ENCODE assay signal across 14 cellular contexts in the genomic region with DNA sequence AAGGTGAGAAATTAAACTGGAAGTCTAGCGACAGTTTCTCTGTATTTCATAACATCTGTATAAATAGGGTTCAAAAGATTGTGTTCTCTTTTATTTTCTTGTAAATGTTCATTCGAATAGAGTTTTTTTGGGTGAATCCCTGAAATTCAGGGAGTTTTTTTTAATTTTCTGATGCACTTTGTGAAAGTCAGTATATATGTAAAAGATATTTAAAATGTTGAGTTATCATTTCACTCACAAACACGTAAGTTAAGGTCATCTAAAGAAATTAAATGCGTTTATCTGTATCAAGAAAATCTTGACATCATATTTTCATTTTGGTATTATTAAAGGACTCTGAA. TPM values are rescaled to one million over a fixed set of nuclear protein-coding genes. Genes with fewer than 3 reads are reported as not detected.
DNase-seq lines count a peak whose midpoint lies in the region; ATAC-seq and TF ChIP-seq lines count a peak whose summit lies in the region.
"Had no signal": no experiment of that assay in that cellular context is flagged by ENCODE, and none has a peak within 500 bp of the region (broad histone marks: within the 10 kb centered on the region; RNA-seq: fewer than 3 reads in every experiment).

No MANE protein-coding gene starts in this region.

- DNase-seq in activated CD4-positive, alpha-beta T cell treated with anti-CD3 and anti-CD28 coated beads, Interleukin-2, amount 10 ng/mL, durations not matched to agents 7 days and 5 days: no peak
- no peak for DNase-seq in activated CD4-positive, alpha-beta T cell treated with anti-CD3 and anti-CD28 coated beads for 1 hour
- DNase-seq in neural progenitor cell (ENCODE audit: low spot score) (no peak), SKM-1 treated with dmso at 0.1 percent for 144 hours (lab: John Stamatoyannopoulos, UW; ENCODE audit: unreplicated experiment) (no peak), SK-N-DZ (ENCODE audit: low spot score) (no peak)
- DNase-seq: HFFc6 had no signal

- H3K27ac Mint-ChIP-seq in activated CD4-positive, alpha-beta T cell treated with anti-CD3 and anti-CD28 coated beads, Interleukin-2, amount 10 ng/mL, durations not matched to agents 7 days and 5 days: no peak overlapping the region
- H3K27ac Mint-ChIP-seq in IgD-negative memory B cell (peak overlapping the region; percentile 94 to 99 (median 95)), brain (peak overlapping the region in 3 of 5 experiments; percentile 79 to 96 (median 96)), neural progenitor cell (no peak overlapping the region)
- H3K27ac Mint-ChIP-seq: HFFc6 had no signal

- peaks cover 100% of the 10 kb centered on the region for H3K27me3 ChIP-seq in neural progenitor cell

- H3K4me1 ChIP-seq in neural progenitor cell: peaks cover 47% of the 10 kb centered on the region

- peak overlapping the region; percentile 51 for H3K4me3 ChIP-seq in neural progenitor cell

- H3K9me3 ChIP-seq in neural progenitor cell (ENCODE audit: low read depth): no peaks in the 10 kb centered on the region
- H3K9me3 ChIP-seq: ascending aorta, vagina had no signal

- POLR2A ChIA-PET in activated CD4-positive, alpha-beta T cell treated with anti-CD3 and anti-CD28 coated beads, Interleukin-2, amount 10 ng/mL, durations not matched to agents 7 days and 5 days (lab: Charles Lee): no interaction called here

- peaks cover 42% of the 10 kb centered on the region for H3K4me1 Mint-ChIP-seq in activated CD4-positive, alpha-beta T cell treated with anti-CD3 and anti-CD28 coated beads, Interleukin-2, amount 10 ng/mL, durations not matched to agents 7 days and 5 days
- peaks cover 11 to 23% (median 14%) of the 10 kb centered on the region in 3 donors for H3K4me1 Mint-ChIP-seq in IgD-negative memory B cell
- peaks cover 55% of the 10 kb centered on the region for H3K4me1 Mint-ChIP-seq in brain
- H3K4me1 Mint-ChIP-seq in neural progenitor cell: peaks cover 52% of the 10 kb centered on the region

- no peak for TF ChIP-seq CTCF in brain (conservative IDR thresholded peaks at IDR 0.05)
- no peak for TF ChIP-seq CTCF in neural progenitor cell (IDR thresholded peaks at IDR 0.05)

- H3K36me3 Mint-ChIP-seq in activated CD4-positive, alpha-beta T cell treated with anti-CD3 and anti-CD28 coated beads, Interleukin-2, amount 10 ng/mL, durations not matched to agents 7 days and 5 days (ENCODE audit: low read depth): no peaks in the 10 kb centered on the region
- peaks cover 4% of the 10 kb centered on the region for H3K36me3 Mint-ChIP-seq in IgD-negative memory B cell
- peaks cover 6% of the 10 kb centered on the region for H3K36me3 Mint-ChIP-seq in brain
- no peaks in the 10 kb centered on the region for H3K36me3 Mint-ChIP-seq in neural progenitor cell

- H4K20me1 ChIP-seq in neural progenitor cell (ENCODE audit: low read depth): peaks cover 67% of the 10 kb centered on the region

- peak overlapping the region; percentile 58 for H3K4me3 Mint-ChIP-seq in activated CD4-positive, alpha-beta T cell treated with anti-CD3 and anti-CD28 coated beads, Interleukin-2, amount 10 ng/mL, durations not matched to agents 7 days and 5 days
- H3K4me3 Mint-ChIP-seq in IgD-negative memory B cell (peak overlapping the region in 3 of 4 donors; percentile 71 to 94 (median 89)), brain (peak overlapping the region; percentile 80 to 96 (median 87)), neural progenitor cell (peak overlapping the region; percentile 88)

- no peak overlapping the region for H3K27ac ChIP-seq in neural progenitor cell
- H3K27ac ChIP-seq: ascending aorta, gastroesophageal sphincter, vagina had no signal

- peaks cover 67% of the 10 kb centered on the region for H3K27me3 Mint-ChIP-seq in activated CD4-positive, alpha-beta T cell treated with anti-CD3 and anti-CD28 coated beads, Interleukin-2, amount 10 ng/mL, durations not matched to agents 7 days and 5 days
- H3K27me3 Mint-ChIP-seq in IgD-negative memory B cell (peaks cover 44% of the 10 kb centered on the region), brain (peaks cover 76% of the 10 kb centered on the region), neural progenitor cell (ENCODE audit: insufficient read depth, low read depth) (peaks cover 51% of the 10 kb centered on the region)

- ATAC-seq in HG03045 (IDR thresholded peaks at IDR 0.05; ENCODE audit: unreplicated experiment): no peak

- no peaks in the 10 kb centered on the region for H3K36me3 ChIP-seq in neural progenitor cell
- H3K36me3 ChIP-seq: ascending aorta, gastroesophageal sphincter, vagina had no signal

- no peaks in the 10 kb centered on the region for H3K9me3 Mint-ChIP-seq in activated CD4-positive, alpha-beta T cell treated with anti-CD3 and anti-CD28 coated beads, Interleukin-2, amount 10 ng/mL, durations not matched to agents 7 days and 5 days
- H3K9me3 Mint-ChIP-seq in IgD-negative memory B cell (peaks cover 0 to 15% (median 0%) of the 10 kb centered on the region in 3 donors), brain (peaks cover 0 to 3% (median 0%) of the 10 kb centered on the region in 5 experiments), neural progenitor cell (no peaks in the 10 kb centered on the region)

- H3F3A ChIP-seq in neural progenitor cell (ENCODE audit: low read depth): peaks cover 71% of the 10 kb centered on the region

- H3K4me2 ChIP-seq in neural progenitor cell: peak overlapping the region; percentile 83

- H3K9ac ChIP-seq in neural progenitor cell: no peak overlapping the region

- no peaks in the 10 kb centered on the region for H3K79me2 ChIP-seq in neural progenitor cell (ENCODE audit: low read depth)

- CTCF ChIA-PET in activated CD4-positive, alpha-beta T cell treated with anti-CD3 and anti-CD28 coated beads, Interleukin-2, amount 10 ng/mL, durations not matched to agents 7 days and 5 days (lab: Charles Lee): interaction anchor here (1.1 to 1.5 kb wide), 2 partner anchors 9 to 1789 kb away, joined by 3 read pairs; no protein-coding TSS in a partner anchor

- no peak overlapping the region for H2AFZ ChIP-seq in neural progenitor cell (replicated peaks)

RNA-seq across cellular contexts. Expression of a gene that starts 3.4 kb away (rescaled TPM):
- not detected for total RNA-seq in activated CD4-positive, alpha-beta T cell treated with anti-CD3 and anti-CD28 coated beads, Interleukin-2, amount 10 ng/mL, durations not matched to agents 7 days and 5 days
- polyA plus RNA-seq in IgD-negative memory B cell: not detected
- 0.61 TPM for polyA plus RNA-seq in brain (ENCODE audit: insufficient read depth, low read depth, low replicate concordance)
- total RNA-seq in neural progenitor cell (ENCODE audit: low replicate concordance): not detected in 2 replicates
- polyA plus RNA-seq in SK-N-DZ (2014; cell fraction: cytosol; rRNA removed): 0.39 TPM in 1 of 2 replicates, not detected in the other
- polyA plus RNA-seq in SK-N-DZ (2014; cell fraction: nucleus; rRNA removed): 0.05 and 0.59 TPM in 2 replicates
- total RNA-seq: ascending aorta, gastroesophageal sphincter, HFFc6, kidney epithelial cell, vagina had no signal
- polyA plus RNA-seq: AG04450 had no signal

RNA-seq across cellular contexts. Expression of a gene that starts 57.4 kb away (rescaled TPM):
- total RNA-seq in activated CD4-positive, alpha-beta T cell treated with anti-CD3 and anti-CD28 coated beads, Interleukin-2, amount 10 ng/mL, durations not matched to agents 7 days and 5 days: 10 to 100 TPM; 16.8 to 16.9 TPM
- polyA plus RNA-seq in IgD-negative memory B cell (8.1 TPM), brain (ENCODE audit: insufficient read depth, low read depth, low replicate concordance) (9.6 TPM)
- 31.0 and 32.4 TPM in 2 replicates for total RNA-seq in neural progenitor cell (ENCODE audit: low replicate concordance)
- polyA plus RNA-seq in SK-N-DZ (2014; cell fraction: cytosol; rRNA removed): 29.0 and 34.3 TPM in 2 replicates
- 16.7 and 24.7 TPM in 2 replicates for polyA plus RNA-seq in SK-N-DZ (2014; cell fraction: nucleus; rRNA removed)

Comparison
In these comparisons a context has a peak if more than half of its experiments do, and no peak if none do; other contexts are left out.
1. H3K27ac Mint-ChIP-seq: peak in IgD-negative memory B cell (3 of 3) and brain (3 of 5); none in activated CD4-positive, alpha-beta T cell treated with anti-CD3 and anti-CD28 coated beads, Interleukin-2, amount 10 ng/mL, durations not matched to agents 7 days and 5 days (single experiment) and neural progenitor cell (single experiment).
2. Peak in every context shown above with its lines, with median percentiles within 50 percentile points of each other: H3K4me3 Mint-ChIP-seq.